ENCODE assay signal across 40 cellular contexts in genomic region chr5:31465282-31465681, GRCh38.
"Had no signal": no experiment of that assay in that cellular context is flagged by ENCODE, and none has a peak within 500 bp of the region (broad histone marks: within the 10 kb centered on the region; RNA-seq: fewer than 3 reads in every experiment).

No MANE protein-coding gene starts in this region.

- H3K27ac ChIP-seq: adrenal gland, ascending aorta, body of pancreas, brain microvascular endothelial cell, breast epithelium, cardiac muscle cell had no signal

- H3K27ac Mint-ChIP-seq: activated naive CD4-positive, alpha-beta T cell treated with anti-CD3 and anti-CD28 coated beads for 36 hours; activated naive CD4-positive, alpha-beta T cell treated with anti-CD3 and anti-CD28 coated beads, Interleukin-2, amount 10 ng/mL, durations not matched to agents 7 days and 5 days; activated naive CD4-positive, alpha-beta T cell treated with anti-CD3 and anti-CD28 coated beads, Interleukin-2, amount 50 U/mL, for 24 hours; activated naive CD4-positive, alpha-beta T cell treated with anti-CD3 and anti-CD28 coated beads, Interleukin-2, amount 50 U/mL, for 72 hours; activated naive CD8-positive, alpha-beta T cell; activated naive CD8-positive, alpha-beta T cell treated with anti-CD3 and anti-CD28 coated beads for 36 hours; activated naive CD8-positive, alpha-beta T cell treated with anti-CD3 and anti-CD28 coated beads, Interleukin-2, amount 10 ng/mL, durations not matched to agents 7 days and 5 days; activated naive CD8-positive, alpha-beta T cell treated with anti-CD3 and anti-CD28 coated beads, Interleukin-2, amount 50 U/mL, for 24 hours; activated T-cell treated with anti-CD3 and anti-CD28 coated beads, Interleukin-2, amount 50 U/mL, for 24 hours; activated T-cell treated with anti-CD3 and anti-CD28 coated beads, Interleukin-2, amount 50 U/mL, for 72 hours; activated T-helper 1 cell treated with anti-CD3 and anti-CD28 coated beads, Interleukin-12 subunit alpha, Interleukin-12 subunit beta, Interleukin-2, Interleukin-4 antibody, amounts not matched to agents 30 ng/mL and 10 ng/mL and 1 ng/mL, durations not matched to agents 14 hours and 24 hours and 36 hours; activated T-helper 17 cell treated with anti-CD3 and anti-CD28 coated beads, Interleukin-2, amount 50 U/mL, for 72 hours; activated T-helper 2 cell treated with anti-CD3 and anti-CD28 coated beads, Interferon-gamma antibody, Interleukin-2, Interleukin-4, amounts not matched to agents 10 μg/mL and 5 μg/mL and 100 μg/mL, durations not matched to agents 14 hours and 24 hours and 36 hours; brain had no signal

- H3K4me3 Mint-ChIP-seq: activated naive CD4-positive, alpha-beta T cell treated with anti-CD3 and anti-CD28 coated beads for 36 hours; activated naive CD4-positive, alpha-beta T cell treated with anti-CD3 and anti-CD28 coated beads, Interleukin-2, amount 10 ng/mL, durations not matched to agents 7 days and 5 days; activated naive CD4-positive, alpha-beta T cell treated with anti-CD3 and anti-CD28 coated beads, Interleukin-2, amount 50 U/mL, for 24 hours; activated naive CD8-positive, alpha-beta T cell; activated naive CD8-positive, alpha-beta T cell treated with anti-CD3 and anti-CD28 coated beads for 36 hours; activated naive CD8-positive, alpha-beta T cell treated with anti-CD3 and anti-CD28 coated beads, Interleukin-2, amount 10 ng/mL, durations not matched to agents 7 days and 5 days; activated naive CD8-positive, alpha-beta T cell treated with anti-CD3 and anti-CD28 coated beads, Interleukin-2, amount 50 U/mL, for 24 hours; activated T-cell treated with anti-CD3 and anti-CD28 coated beads, Interleukin-2, amount 50 U/mL, for 24 hours; activated T-cell treated with anti-CD3 and anti-CD28 coated beads, Interleukin-2, amount 50 U/mL, for 4 hours; activated T-cell treated with anti-CD3 and anti-CD28 coated beads, Interleukin-2, amount 50 U/mL, for 72 hours; activated T-helper 1 cell treated with anti-CD3 and anti-CD28 coated beads, Interleukin-12 subunit alpha, Interleukin-12 subunit beta, Interleukin-2, Interleukin-4 antibody, amounts not matched to agents 30 ng/mL and 10 ng/mL and 1 ng/mL, durations not matched to agents 14 hours and 24 hours and 36 hours; activated T-helper 17 cell treated with anti-CD3 and anti-CD28 coated beads, Interleukin-2, amount 50 U/mL, for 72 hours; brain; central memory CD8-positive, alpha-beta T cell had no signal

- H3K4me3 ChIP-seq: adrenal gland, ascending aorta, body of pancreas, breast epithelium, cardiac muscle cell had no signal

- H3K4me1 Mint-ChIP-seq: activated naive CD4-positive, alpha-beta T cell treated with anti-CD3 and anti-CD28 coated beads, Interleukin-2, amount 10 ng/mL, durations not matched to agents 7 days and 5 days; activated naive CD4-positive, alpha-beta T cell treated with anti-CD3 and anti-CD28 coated beads, Interleukin-2, amount 50 U/mL, for 24 hours; activated naive CD8-positive, alpha-beta T cell treated with anti-CD3 and anti-CD28 coated beads for 36 hours; activated naive CD8-positive, alpha-beta T cell treated with anti-CD3 and anti-CD28 coated beads, Interleukin-2, amount 10 ng/mL, durations not matched to agents 7 days and 5 days; activated naive CD8-positive, alpha-beta T cell treated with anti-CD3 and anti-CD28 coated beads, Interleukin-2, amount 50 U/mL, for 24 hours; activated T-helper 17 cell treated with anti-CD3 and anti-CD28 coated beads, Interleukin-2, amount 50 U/mL, for 72 hours; brain; central memory CD8-positive, alpha-beta T cell had no signal

- FAIRE-seq: astrocyte, bronchial epithelial cell had no signal

- H3K9me3 Mint-ChIP-seq: brain had no signal

- H3K27me3 Mint-ChIP-seq: activated naive CD4-positive, alpha-beta T cell treated with anti-CD3 and anti-CD28 coated beads, Interleukin-2, amount 10 ng/mL, durations not matched to agents 7 days and 5 days; activated naive CD4-positive, alpha-beta T cell treated with anti-CD3 and anti-CD28 coated beads, Interleukin-2, amount 50 U/mL, for 24 hours; activated naive CD8-positive, alpha-beta T cell; activated naive CD8-positive, alpha-beta T cell treated with anti-CD3 and anti-CD28 coated beads for 36 hours; activated naive CD8-positive, alpha-beta T cell treated with anti-CD3 and anti-CD28 coated beads, Interleukin-2, amount 10 ng/mL, durations not matched to agents 7 days and 5 days; activated naive CD8-positive, alpha-beta T cell treated with anti-CD3 and anti-CD28 coated beads, Interleukin-2, amount 50 U/mL, for 24 hours; activated T-cell treated with anti-CD3 and anti-CD28 coated beads, Interleukin-2, amount 50 U/mL, for 24 hours; activated T-helper 17 cell treated with anti-CD3 and anti-CD28 coated beads, Interleukin-2, amount 50 U/mL, for 72 hours; brain; central memory CD8-positive, alpha-beta T cell had no signal

- DNase-seq: activated effector memory CD4-positive, alpha-beta T cell treated with anti-CD3 and anti-CD28 coated beads, Interleukin-2, amount 50 U/mL, for 16 hours; activated effector memory CD4-positive, alpha-beta T cell treated with Interleukin-2 at 50 U/mL for 16 hours; activated gamma-delta T cell; activated gamma-delta T cell treated with Interleukin-2 at 50 U/mL for 16 hours; activated naive CD4-positive, alpha-beta T cell; activated naive CD4-positive, alpha-beta T cell treated with anti-CD3 and anti-CD28 coated beads for 36 hours; activated naive CD4-positive, alpha-beta T cell treated with anti-CD3 and anti-CD28 coated beads, Interleukin-2, amount 10 ng/mL, durations not matched to agents 7 days and 5 days; activated naive CD4-positive, alpha-beta T cell treated with anti-CD3 and anti-CD28 coated beads, Interleukin-2, amount 50 U/mL, for 16 hours; activated naive CD4-positive, alpha-beta T cell treated with Interleukin-2 at 50 U/mL for 16 hours; activated naive CD8-positive, alpha-beta T cell treated with anti-CD3 and anti-CD28 coated beads for 36 hours; activated naive CD8-positive, alpha-beta T cell treated with anti-CD3 and anti-CD28 coated beads, Interleukin-2, amount 10 ng/mL, durations not matched to agents 7 days and 5 days; activated naive CD8-positive, alpha-beta T cell treated with anti-CD3 and anti-CD28 coated beads, Interleukin-2, amount 50 U/mL, for 24 hours; activated T-cell treated with anti-CD3 and anti-CD28 coated beads, Interleukin-2, amount 50 U/mL, for 1 hour; activated T-cell treated with anti-CD3 and anti-CD28 coated beads, Interleukin-2, amount 50 U/mL, for 24 hours; activated T-cell treated with anti-CD3 and anti-CD28 coated beads, Interleukin-2, amount 50 U/mL, for 4 hours; activated T-cell treated with anti-CD3 and anti-CD28 coated beads, Interleukin-2, amount 50 U/mL, for 48 hours; activated T-cell treated with anti-CD3 and anti-CD28 coated beads, Interleukin-2, amount 50 U/mL, for 72 hours; adrenal gland; amniotic stem cell; amygdala; anterior cingulate cortex; aorta; body of pancreas; brain microvascular endothelial cell; caudate nucleus; central memory CD4-positive, alpha-beta T cell; cerebellar nuclear complex had no signal

- ATAC-seq: activated naive CD4-positive, alpha-beta T cell treated with anti-CD3 and anti-CD28 coated beads, Interleukin-2, amount 50 U/mL, for 72 hours; activated naive CD8-positive, alpha-beta T cell treated with anti-CD3 and anti-CD28 coated beads, Interleukin-2, amount 50 U/mL, for 24 hours; activated T-cell treated with anti-CD3 and anti-CD28 coated beads, Interleukin-2, amount 50 U/mL, for 4 hours; activated T-cell treated with anti-CD3 and anti-CD28 coated beads, Interleukin-2, amount 50 U/mL, for 72 hours; activated T-helper 17 cell treated with anti-CD3 and anti-CD28 coated beads, Interleukin-2, amount 50 U/mL, for 72 hours; body of pancreas had no signal

- H3K9me3 ChIP-seq: adrenal gland, ascending aorta, body of pancreas, breast epithelium had no signal

- H3K4me1 ChIP-seq: adrenal gland, ascending aorta, body of pancreas, breast epithelium had no signal

- H3K27me3 ChIP-seq: adrenal gland, ascending aorta, body of pancreas, brain microvascular endothelial cell, breast epithelium, cardiac muscle cell had no signal
